In genomic region chr19:2239173-2239572, GRCh38 we compare ENCODE assay signal across 7 cellular contexts. TPM values are rescaled to one million over a fixed set of nuclear protein-coding genes. Genes with fewer than 3 reads are reported as not detected.
DNase-seq lines count a peak whose midpoint lies in the region; ATAC-seq and TF ChIP-seq lines count a peak whose summit lies in the region.
"Had no signal": no experiment of that assay in that cellular context is flagged by ENCODE, and none has a peak within 500 bp of the region (broad histone marks: within the 10 kb centered on the region; RNA-seq: fewer than 3 reads in every experiment).

No MANE protein-coding gene starts in this region.

- peaks cover 12 to 21% (median 13%) of the 10 kb centered on the region in 3 donors for H3K27me3 Mint-ChIP-seq in immature natural killer cell (ENCODE audit: low read depth in 3 of 3)

- ATAC-seq in HG03175 (IDR thresholded peaks at IDR 0.05; ENCODE audit: unreplicated experiment), result no peak

- H3K4me3 ChIP-seq in OCI-LY7 (ENCODE audit: low read depth, low read length, poor library complexity, severe bottlenecking), result peak overlapping the region; percentile 96

- peak overlapping the region; percentile 90 to 99 (median 97) for H3K4me3 Mint-ChIP-seq in immature natural killer cell

- H3K4me1 Mint-ChIP-seq in immature natural killer cell, result peaks cover 70 to 72% of the 10 kb centered on the region in 2 donors

- CTCF ChIA-PET in OCI-LY7 (lab: Charles Lee; ENCODE audit: unreplicated experiment), result interaction anchor here (0.8 kb wide), 1 partner anchor 21 kb away, joined by 3 read pairs; no protein-coding TSS in a partner anchor

- no peak for TF ChIP-seq CTCF in OCI-LY7 (conservative IDR thresholded peaks at IDR 0.05; ENCODE audit: low read length)

- BruUV-seq in OCI-LY7 (replicated peaks; lab: Mats Ljungman, UMichigan), result no TSS peak

- peak overlapping the region; percentile 90 to 99 (median 96) for H3K27ac Mint-ChIP-seq in immature natural killer cell

- peaks cover 0 to 4% (median 3%) of the 10 kb centered on the region in 3 donors for H3K36me3 Mint-ChIP-seq in immature natural killer cell

- peaks cover 48% of the 10 kb centered on the region for H3K4me1 ChIP-seq in OCI-LY7 (ENCODE audit: insufficient read depth, low read length, poor library complexity, severe bottlenecking)

- no peaks in the 10 kb centered on the region for H3K9me3 ChIP-seq in OCI-LY7 (ENCODE audit: low read length)

- peaks cover 53% of the 10 kb centered on the region for H4K20me1 ChIP-seq in OCI-LY7 (ENCODE audit: insufficient read depth, low read length)

- H3K4me2 ChIP-seq in OCI-LY7 (ENCODE audit: low read length), result peak overlapping the region; percentile 91

- peaks cover 87% of the 10 kb centered on the region for H3K79me2 ChIP-seq in OCI-LY7 (ENCODE audit: insufficient read depth, low read depth, low read length)

- DNase-seq in CD1c-positive myeloid dendritic cell (ENCODE audit: extremely low spot score) (peak; percentile 31), OCI-LY7 (ENCODE audit: low spot score) (peak; percentile 42), immature natural killer cell (no peak), amniotic stem cell (lab: John Stamatoyannopoulos, UW) (no peak), NCI-H82 treated with DMSO at 0.1 percent for 48 hours (lab: John Stamatoyannopoulos, UW; ENCODE audit: unreplicated experiment) (no peak)
- DNase-seq: NCI-H2081 treated with DMSO at 0.1 percent for 48 hours had no signal

- H2AFZ ChIP-seq in OCI-LY7 (ENCODE audit: low read length), result no peak overlapping the region

- H3K36me3 ChIP-seq in OCI-LY7 (ENCODE audit: insufficient read depth, low read length), result peaks cover 81% of the 10 kb centered on the region

- peaks cover 0 to 2% (median 0%) of the 10 kb centered on the region in 6 donors for H3K9me3 Mint-ChIP-seq in immature natural killer cell

- POLR2A ChIA-PET in OCI-LY7 (lab: Charles Lee), result interaction anchor here (0.6 to 1.2 kb wide), 7 partner anchors 17 to 291 kb away, joined by 3 to 5 read pairs (median 3); partner anchors contain the start of gene JSRP1

- intact Hi-C loops in OCI-LY7 (cut with micrococcal nuclease; ENCODE audit: unreplicated experiment), result loop anchor here (5.0 kb wide), 1 partner anchor 373 kb away; no protein-coding TSS in a partner anchor

- peak overlapping the region; percentile 75 for H3K27ac ChIP-seq in OCI-LY7 (ENCODE audit: low read depth, low read length, poor library complexity, severe bottlenecking)

- H3K9me2 ChIP-seq in OCI-LY7 (ENCODE audit: insufficient read depth, low read length), result no peaks in the 10 kb centered on the region

RNA-seq across cellular contexts. Expression of gene SF3A2, which starts 2.5 kb away (rescaled TPM):
- total RNA-seq in OCI-LY7 (2014; rRNA removed; shearing (Covaris generic)), result 104 and 124 TPM in 2 replicates
- 206 and 207 TPM in 2 replicates for total RNA-seq in OCI-LY7 (2022)
- 10 to 100 TPM in 2 of 3 donors, 1 to 10 TPM in 1; 6.2 to 40.9 (median 11.1) TPM for polyA plus RNA-seq in immature natural killer cell

RNA-seq across cellular contexts. Expression of gene PLEKHJ1, which starts 3.0 kb away (rescaled TPM):
- total RNA-seq in OCI-LY7 (2014; rRNA removed; shearing (Covaris generic)), result 205 and 221 TPM in 2 replicates
- total RNA-seq in OCI-LY7 (2022), result 122 and 129 TPM in 2 replicates
- 100 to 1,000 TPM; 115 to 148 (median 117) TPM for polyA plus RNA-seq in immature natural killer cell

RNA-seq across cellular contexts. Expression of gene AMH, which starts 9.9 kb away (rescaled TPM):
- total RNA-seq in OCI-LY7 (2014; rRNA removed; shearing (Covaris generic)), result 10.7 and 14.8 TPM in 2 replicates
- total RNA-seq in OCI-LY7 (2022), result 45.7 and 49.7 TPM in 2 replicates
- not detected for polyA plus RNA-seq in immature natural killer cell

RNA-seq across cellular contexts. Expression of gene JSRP1, which starts 17.0 kb away (rescaled TPM):
- total RNA-seq in OCI-LY7 (2014; rRNA removed; shearing (Covaris generic)), result 0.44 and 1.5 TPM in 2 replicates
- 13.8 and 15.9 TPM in 2 replicates for total RNA-seq in OCI-LY7 (2022)
- polyA plus RNA-seq in immature natural killer cell, result under 1 TPM in 1 of 3 donors, not detected in 2; 0.94 TPM

RNA-seq across cellular contexts. Expression of gene PEAK3, which starts 42.8 kb away (rescaled TPM):
- total RNA-seq in OCI-LY7 (2014; rRNA removed; shearing (Covaris generic)), result not detected in 2 replicates
- 0.18 TPM in 1 of 2 replicates, not detected in the other for total RNA-seq in OCI-LY7 (2022)
- polyA plus RNA-seq in immature natural killer cell, result 10 to 100 TPM in 1 of 3 donors, 1 to 10 TPM in 1, under 1 TPM in 1; 0.96 to 10.8 (median 2.5) TPM

Comparison
In these comparisons a context has a peak if more than half of its experiments do, and no peak if none do; other contexts are left out.
1. DNase-seq: peak in CD1c-positive myeloid dendritic cell (single experiment) and OCI-LY7 (single experiment); none in immature natural killer cell (0 of 3), amniotic stem cell (single experiment) and NCI-H82 treated with DMSO at 0.1 percent for 48 hours (single experiment).